8 cellular contexts compared by ENCODE assay signal in genomic region chr16:48526058-48526957, GRCh38.
DNase-seq lines count a peak whose midpoint lies in the region; ATAC-seq and TF ChIP-seq lines count a peak whose summit lies in the region.

No MANE protein-coding gene starts in this region.

- no peak overlapping the region for H3K27ac Mint-ChIP-seq in activated naive CD4-positive, alpha-beta T cell treated with anti-CD3 and anti-CD28 coated beads, Interleukin-2, amount 50 U/mL, for 72 hours

- H2BK15ac ChIP-seq in neuronal stem cell (ENCODE audit: low read length) = peak overlapping the region; percentile 7

- H3K27me3 ChIP-seq in BLaER1 treated with 17β-estradiol and CSF1 and Interleukin-3, amounts not matched to agents 10 nM and 100 nM = no peaks in the 10 kb centered on the region
- H3K27me3 ChIP-seq in Loucy (ENCODE audit: insufficient read depth, low read length, poor library complexity, severe bottlenecking) (no peaks in the 10 kb centered on the region), neuronal stem cell (ENCODE audit: control insufficient read depth in 3 of 3, insufficient read depth in 3 of 3, low read depth in 1 of 3, low read length in 3 of 3) (no peaks in the 10 kb centered on the region)

- H3K23ac ChIP-seq in neuronal stem cell (ENCODE audit: low read depth, low read length, poor library complexity) = no peak overlapping the region

- H4K8ac ChIP-seq in neuronal stem cell (ENCODE audit: low read depth, low read length) = no peak overlapping the region

- H3K79me1 ChIP-seq in neuronal stem cell (ENCODE audit: low read depth, low read length) = no peaks in the 10 kb centered on the region

- no peak overlapping the region for H3K4ac ChIP-seq in neuronal stem cell (ENCODE audit: low read length)

- H2BK5ac ChIP-seq in neuronal stem cell (ENCODE audit: low read length) = no peak overlapping the region

- H3K9me2 ChIP-seq in Loucy (replicated peaks; ENCODE audit: low read depth, low read length) = no peaks in the 10 kb centered on the region

- no peak overlapping the region for H3K14ac ChIP-seq in neuronal stem cell (ENCODE audit: low read length)

- no peak overlapping the region for H2BK12ac ChIP-seq in neuronal stem cell (ENCODE audit: low read length)

- DNase-seq in activated naive CD4-positive, alpha-beta T cell treated with anti-CD3 and anti-CD28 coated beads, Interleukin-2, amount 50 U/mL, for 72 hours (ENCODE audit: low spot score in 2 of 2) = no peak
- DNase-seq in neuronal stem cell (ENCODE audit: low spot score) (no peak), GM03348 (ENCODE audit: low spot score) (no peak), NCI-H1694 (lab: John Stamatoyannopoulos, UW) (no peak), cerebellar nuclear complex (lab: John Stamatoyannopoulos, UW) (no peak)

- no CpG with 5 or more reads among the region's 12 CpGs for WGBS in neuronal stem cell (ENCODE audit: extremely low coverage in 2 of 2, insufficient read length in 2 of 2, insufficient replicate concordance in 1 of 2), 2 donors

- no peak overlapping the region for H3K27ac ChIP-seq in BLaER1 treated with 17β-estradiol and CSF1 and Interleukin-3, amounts not matched to agents 10 nM and 100 nM
- no peak overlapping the region for H3K27ac ChIP-seq in neuronal stem cell (replicated peaks; ENCODE audit: low read length)

- H3K18ac ChIP-seq in neuronal stem cell (ENCODE audit: low read length) = peak overlapping the region; percentile 55

- H3F3A ChIP-seq in Loucy (ENCODE audit: low read depth) = no peaks in the 10 kb centered on the region

- H2AK5ac ChIP-seq in neuronal stem cell (ENCODE audit: low read depth, low read length) = peak overlapping the region; percentile 58

- H3K9me3 ChIP-seq in BLaER1 treated with 17β-estradiol and CSF1 and Interleukin-3, amounts not matched to agents 10 nM and 100 nM (replicated peaks in 1 of 11) = peaks cover 6 to 30% (median 21%) of the 10 kb centered on the region in 11 experiments; a peak in 20 of 22 replicates
- H3K9me3 ChIP-seq in Loucy (ENCODE audit: insufficient read depth, low read depth, low read length) (no peaks in the 10 kb centered on the region), neuronal stem cell (replicated peaks in 1 of 2; ENCODE audit: control insufficient read depth in 2 of 2, insufficient read depth in 1 of 2, low read depth in 1 of 2, low read length in 2 of 2) (peaks cover 3 to 10% of the 10 kb centered on the region in 2 donors)

- H3K79me2 ChIP-seq in Loucy (ENCODE audit: insufficient read depth, low read length) = no peaks in the 10 kb centered on the region

- no peaks in the 10 kb centered on the region for H3K36me3 Mint-ChIP-seq in activated naive CD4-positive, alpha-beta T cell treated with anti-CD3 and anti-CD28 coated beads, Interleukin-2, amount 50 U/mL, for 72 hours

- H3K9ac ChIP-seq in BLaER1 treated with 17β-estradiol and CSF1 and Interleukin-3, amounts not matched to agents 10 nM and 100 nM = no peak overlapping the region
- no peak overlapping the region for H3K9ac ChIP-seq in Loucy (ENCODE audit: low read depth, low read length, poor library complexity, severe bottlenecking)
- no peak overlapping the region for H3K9ac ChIP-seq in neuronal stem cell (ENCODE audit: low read depth, low read length, poor library complexity)

- H4K91ac ChIP-seq in neuronal stem cell (ENCODE audit: low read depth, low read length, poor library complexity) = no peak overlapping the region

- peak; percentile 80 for ATAC-seq in GM18868 (IDR thresholded peaks at IDR 0.05; ENCODE audit: unreplicated experiment)
- peak; percentile 66 to 70 for ATAC-seq in activated naive CD4-positive, alpha-beta T cell treated with anti-CD3 and anti-CD28 coated beads, Interleukin-2, amount 50 U/mL, for 72 hours

- H3K36me3 ChIP-seq in BLaER1 treated with 17β-estradiol and CSF1 and Interleukin-3, amounts not matched to agents 10 nM and 100 nM = 0 out of 22 replicates have a peak, but pooled peaks cover 0 to 4% (median 0%) of the 10 kb centered on the region in 11 experiments
- H3K36me3 ChIP-seq in Loucy (ENCODE audit: insufficient read depth, low read length) (no peaks in the 10 kb centered on the region), neuronal stem cell (replicated peaks in 1 of 2; ENCODE audit: control insufficient read depth in 2 of 2, insufficient read depth in 2 of 2, low read length in 2 of 2) (no peaks in the 10 kb centered on the region)

- H2AFZ ChIP-seq in Loucy (ENCODE audit: low read length) = no peak overlapping the region
- H2AFZ ChIP-seq in neuronal stem cell (ENCODE audit: low read length) = no peak overlapping the region

- H3K4me1 ChIP-seq in BLaER1 treated with 17β-estradiol and CSF1 and Interleukin-3, amounts not matched to agents 10 nM and 100 nM = peaks cover 11 to 42% (median 32%) of the 10 kb centered on the region in 10 experiments
- peaks cover 7% of the 10 kb centered on the region for H3K4me1 ChIP-seq in Loucy (ENCODE audit: insufficient read depth, low read length, poor library complexity, severe bottlenecking)
- peaks cover 0 to 9% of the 10 kb centered on the region in 2 donors for H3K4me1 ChIP-seq in neuronal stem cell (ENCODE audit: control insufficient read depth in 2 of 2, insufficient read depth in 1 of 2, low read depth in 1 of 2, low read length in 2 of 2)

- H3K9me3 Mint-ChIP-seq in activated naive CD4-positive, alpha-beta T cell treated with anti-CD3 and anti-CD28 coated beads, Interleukin-2, amount 50 U/mL, for 72 hours = no peaks in the 10 kb centered on the region

- no peak overlapping the region for H2BK120ac ChIP-seq in neuronal stem cell (ENCODE audit: low read depth, low read length)

- peak overlapping the region in 7 of 11 experiments; percentile 44 to 73 (median 62); a peak in 9 of 22 replicates for H3K4me2 ChIP-seq in BLaER1 treated with 17β-estradiol and CSF1 and Interleukin-3, amounts not matched to agents 10 nM and 100 nM
- H3K4me2 ChIP-seq in Loucy (ENCODE audit: low read depth, low read length, poor library complexity, severe bottlenecking) (no peak overlapping the region), neuronal stem cell (ENCODE audit: insufficient read depth, low read length, poor library complexity, severe bottlenecking) (no peak overlapping the region)

- no peak overlapping the region for H3K4me3 ChIP-seq in BLaER1 treated with 17β-estradiol and CSF1 and Interleukin-3, amounts not matched to agents 10 nM and 100 nM
- H3K4me3 ChIP-seq in Loucy (ENCODE audit: low read length, poor library complexity, severe bottlenecking) (no peak overlapping the region), neuronal stem cell (ENCODE audit: low read length in 2 of 2) (no peak overlapping the region)

- H4K20me1 ChIP-seq in BLaER1 treated with 17β-estradiol and CSF1 and Interleukin-3, amounts not matched to agents 10 nM and 100 nM = no peaks in the 10 kb centered on the region
- H4K20me1 ChIP-seq in Loucy (ENCODE audit: insufficient read depth, low read length, poor library complexity, severe bottlenecking) = no peaks in the 10 kb centered on the region

- peak; percentile 51 for TF ChIP-seq CTCF in Loucy (conservative IDR thresholded peaks at IDR 0.05; ENCODE audit: low read length)

Comparison
In these comparisons a context has a peak if more than half of its experiments do, and no peak if none do; other contexts are left out.
1. H3K4me2 ChIP-seq: peak in BLaER1 treated with 17β-estradiol and CSF1 and Interleukin-3, amounts not matched to agents 10 nM and 100 nM (7 of 11); none in Loucy (single experiment) and neuronal stem cell (single experiment).